Comparison of ENCODE assay signal across 13 cellular contexts in the genomic region with DNA sequence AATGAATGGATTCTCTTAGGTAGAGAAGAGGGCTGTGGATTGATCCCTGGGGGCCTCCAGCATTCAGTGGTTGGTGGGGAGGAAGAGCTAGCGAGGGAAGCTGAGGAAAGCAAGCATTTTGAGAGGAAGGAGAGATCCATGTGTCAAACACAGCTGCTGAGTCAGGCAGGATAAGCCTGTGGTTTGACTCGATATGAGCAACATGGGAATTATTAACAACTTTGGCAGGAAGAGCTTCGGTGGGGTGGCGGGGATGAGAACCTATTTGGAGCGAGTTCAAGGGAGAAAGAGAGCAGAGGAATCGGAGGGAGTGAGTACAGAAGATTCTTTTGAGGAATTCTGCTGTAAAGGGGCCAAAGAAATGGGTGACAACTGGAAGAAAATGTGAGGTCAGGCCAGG. TPM values are rescaled to one million over a fixed set of nuclear protein-coding genes. Genes with fewer than 3 reads are reported as not detected.
A peak's percentile ranks its signal among the peaks of the same experiment; 100 is the strongest.
DNase-seq lines count a peak whose midpoint lies in the region; ATAC-seq, FAIRE-seq and TF ChIP-seq lines count a peak whose summit lies in the region.
"Had no signal": no experiment of that assay in that cellular context is flagged by ENCODE, and none has a peak within 500 bp of the region (broad histone marks: within the 10 kb centered on the region; RNA-seq: fewer than 3 reads in every experiment).

No MANE protein-coding gene starts in this region.

- DNase-seq in GDM1 (lab: John Stamatoyannopoulos, UW) (peak; percentile 27), RCC 7860 (ENCODE audit: low spot score) (peak; percentile 88), epithelial cell of proximal tubule (ENCODE audit: low read depth) (peak; percentile 66), NCI-H146 (lab: John Stamatoyannopoulos, UW) (no peak), mucosa of gallbladder (ENCODE audit: low spot score) (no peak)
- DNase-seq: amygdala, DMS79 treated with DMSO at 0.1 percent for 48 hours, NCI-H69, SJCRH30, testis had no signal

- H3K27me3 ChIP-seq in skeletal muscle satellite cell (ENCODE audit: control insufficient read depth, insufficient read depth, low read length) = peaks cover 35% of the 10 kb centered on the region
- H3K27me3 ChIP-seq: SJCRH30, testis had no signal

- H3K36me3 ChIP-seq in skeletal muscle satellite cell (ENCODE audit: insufficient read depth, low read length) = no peaks in the 10 kb centered on the region
- H3K36me3 ChIP-seq: SJCRH30 had no signal

- H3K9me3 ChIP-seq in skeletal muscle satellite cell (replicated peaks; ENCODE audit: low read length) = no peaks in the 10 kb centered on the region
- H3K9me3 ChIP-seq: SJCRH30, testis had no signal

- H3K4me1 ChIP-seq in skeletal muscle satellite cell (ENCODE audit: control insufficient read depth, insufficient read depth, low read length) = peaks cover 8% of the 10 kb centered on the region
- H3K4me1 ChIP-seq: SJCRH30 had no signal

- peak overlapping the region; percentile 29 for H3K4me2 ChIP-seq in skeletal muscle satellite cell (ENCODE audit: low read length)

- no peak for TF ChIP-seq CTCF in epithelial cell of proximal tubule (conservative IDR thresholded peaks at IDR 0.05; ENCODE audit: low read depth, low read length)

- no peak overlapping the region for H3K9ac ChIP-seq in skeletal muscle satellite cell (ENCODE audit: low read depth, low read length)

- H3K4me3 ChIP-seq in epithelial cell of proximal tubule (ENCODE audit: low read depth, low read length) = no peak overlapping the region
- no peak overlapping the region for H3K4me3 ChIP-seq in skeletal muscle satellite cell (ENCODE audit: low read length)
- H3K4me3 ChIP-seq: SJCRH30, testis had no signal

- peak; percentile 96 for FAIRE-seq in RCC 7860 (lab: Jason Lieb, UNC)

- no peak for ATAC-seq in HG03135 (IDR thresholded peaks at IDR 0.05; ENCODE audit: unreplicated experiment)
- ATAC-seq: WTC11 had no signal

RNA-seq across cellular contexts. Expression of a gene that starts 59.5 kb away (rescaled TPM):
- total RNA-seq in epithelial cell of proximal tubule (46.8 and 115 TPM in 2 replicates), mucosa of gallbladder (77.6 TPM)
- 36.2 and 40.2 TPM in 2 replicates for total RNA-seq in skeletal muscle satellite cell (2012; rRNA removed)

Comparison
In these comparisons a context has a peak if more than half of its experiments do, and no peak if none do; other contexts are left out.
1. DNase-seq: peak in GDM1 (single experiment), RCC 7860 (single experiment) and epithelial cell of proximal tubule (single experiment); none in NCI-H146 (single experiment) and mucosa of gallbladder (single experiment).